ENCODE assay signal across 8 cellular contexts in the genomic region with DNA sequence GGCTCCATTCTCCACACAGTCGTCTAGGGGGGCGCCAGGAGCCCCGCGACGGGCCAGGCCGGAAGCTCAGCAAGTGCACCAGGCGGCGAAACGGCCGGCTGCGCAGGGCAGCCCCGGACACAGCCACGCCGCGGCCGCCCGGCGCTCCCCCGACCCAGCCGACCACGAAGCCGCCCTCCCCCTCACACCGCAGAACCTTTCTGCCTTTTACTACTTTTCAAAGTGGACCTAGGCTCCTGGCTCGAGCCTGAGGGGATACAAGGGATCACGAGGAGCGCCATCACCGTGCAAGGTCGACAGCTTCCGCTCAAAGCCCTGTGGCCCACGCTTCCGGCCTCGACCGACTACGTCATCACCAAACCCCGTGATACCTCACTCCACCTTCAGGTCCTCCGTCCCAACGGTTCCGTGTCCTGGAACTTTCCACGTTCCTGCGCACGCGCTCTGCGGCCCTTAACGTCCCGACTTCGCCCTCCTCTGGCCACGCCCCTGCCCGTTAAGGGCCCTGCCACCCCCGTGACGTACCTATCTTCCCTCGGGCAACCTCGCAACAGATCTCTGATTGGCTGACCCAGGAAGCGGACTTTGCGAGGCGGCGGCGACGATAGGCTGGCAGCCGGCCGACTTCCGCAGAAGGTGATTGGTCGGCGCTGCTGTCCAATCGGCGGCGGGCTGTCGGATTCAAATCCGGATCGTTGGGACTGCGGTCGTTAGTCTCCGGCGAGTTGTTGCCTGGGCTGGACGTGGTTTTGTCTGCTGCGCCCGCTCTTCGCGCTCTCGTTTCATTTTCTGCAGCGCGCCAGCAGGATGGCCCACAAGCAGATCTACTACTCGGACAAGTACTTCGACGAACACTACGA. TPM values are rescaled to one million over a fixed set of nuclear protein-coding genes. Genes with fewer than 3 reads are reported as not detected.
A peak's percentile ranks its signal among the peaks of the same experiment; 100 is the strongest.
DNase-seq lines count a peak whose midpoint lies in the region; ATAC-seq lines count a peak whose summit lies in the region.

Gene CKS2, plus strand, starts transcription at position 710 of the 860 bp plus-strand sequence. Its CDS starts 98 bp downstream, at position 808.

- H3K36me3 ChIP-seq in effector memory CD4-positive, alpha-beta T cell (ENCODE audit: control insufficient read depth, insufficient read depth, low read length), result no peaks in the 10 kb centered on the region

- peaks cover 22% of the 10 kb centered on the region for H3K4me1 ChIP-seq in effector memory CD4-positive, alpha-beta T cell (ENCODE audit: control insufficient read depth, insufficient read depth, low read length, poor library complexity, severe bottlenecking)

- no peaks in the 10 kb centered on the region for H3K27me3 ChIP-seq in effector memory CD4-positive, alpha-beta T cell (replicated peaks; ENCODE audit: control insufficient read depth, insufficient read depth, low read length, poor library complexity, severe bottlenecking)

- H3K27ac ChIP-seq in effector memory CD4-positive, alpha-beta T cell (ENCODE audit: insufficient read depth, low read length, poor library complexity, severe bottlenecking), result peak within 1 kb of the TSS; percentile 99

- peak; percentile 100 for DNase-seq in COLO668 (lab: John Stamatoyannopoulos, UW; ENCODE audit: unreplicated experiment)
- peak; percentile 100 for DNase-seq in HT1080 (ENCODE audit: low read depth)
- DNase-seq in NOMO-1 treated with DMSO at 0.1 percent for 48 hours (lab: John Stamatoyannopoulos, UW; ENCODE audit: unreplicated experiment), result peak; percentile 95
- peak; percentile 99 to 100 for DNase-seq in activated CD8-positive, alpha-beta memory T cell treated with anti-CD3 and anti-CD28 coated beads for 4 hours (ENCODE audit: low read depth in 2 of 2)
- DNase-seq in effector memory CD4-positive, alpha-beta T cell, result peak; percentile 100
- DNase-seq in lung microvascular endothelial cell (ENCODE audit: low read depth in 2 of 2), result peak; percentile 100
- peak; percentile 99 to 100 (median 99) for DNase-seq in stimulated activated CD4-positive, alpha-beta T cell treated with anti-CD3 and anti-CD28 coated beads, TNF-alpha, amount 100 ng/mL, for 48 hours (ENCODE audit: low read depth in 3 of 3)

- no peaks in the 10 kb centered on the region for H3K9me3 ChIP-seq in effector memory CD4-positive, alpha-beta T cell (ENCODE audit: control insufficient read depth, low read length)

- H3K4me3 ChIP-seq in effector memory CD4-positive, alpha-beta T cell (ENCODE audit: insufficient read depth, low read depth, low read length, poor library complexity, severe bottlenecking), result peak within 1 kb of the TSS; percentile 72

- ATAC-seq in GM21360 (IDR thresholded peaks at IDR 0.05; ENCODE audit: unreplicated experiment), result peak; percentile 88

RNA-seq across cellular contexts. Expression of gene CKS2, which starts in this region (rescaled TPM):
- total RNA-seq in HT1080 (2014; rRNA removed; shearing (Covaris generic)), result 370 and 380 TPM in 2 replicates
- polyA plus RNA-seq in HT1080 (2015; cell fraction: cytosol; rRNA removed), result 360 and 373 TPM in 2 replicates
- polyA plus RNA-seq in HT1080 (2015; cell fraction: nucleus; rRNA removed), result 152 and 158 TPM in 2 replicates
- 60.3 and 94.8 TPM in 2 replicates for total RNA-seq in lung microvascular endothelial cell

Comparison
In these comparisons a context has a peak if more than half of its experiments do, and no peak if none do; other contexts are left out.
1. Peak in every context shown above with its lines: DNase-seq, ATAC-seq, H3K4me3 ChIP-seq and H3K27ac ChIP-seq.